ENCODE assay signal across 8 cellular contexts in the genomic region with DNA sequence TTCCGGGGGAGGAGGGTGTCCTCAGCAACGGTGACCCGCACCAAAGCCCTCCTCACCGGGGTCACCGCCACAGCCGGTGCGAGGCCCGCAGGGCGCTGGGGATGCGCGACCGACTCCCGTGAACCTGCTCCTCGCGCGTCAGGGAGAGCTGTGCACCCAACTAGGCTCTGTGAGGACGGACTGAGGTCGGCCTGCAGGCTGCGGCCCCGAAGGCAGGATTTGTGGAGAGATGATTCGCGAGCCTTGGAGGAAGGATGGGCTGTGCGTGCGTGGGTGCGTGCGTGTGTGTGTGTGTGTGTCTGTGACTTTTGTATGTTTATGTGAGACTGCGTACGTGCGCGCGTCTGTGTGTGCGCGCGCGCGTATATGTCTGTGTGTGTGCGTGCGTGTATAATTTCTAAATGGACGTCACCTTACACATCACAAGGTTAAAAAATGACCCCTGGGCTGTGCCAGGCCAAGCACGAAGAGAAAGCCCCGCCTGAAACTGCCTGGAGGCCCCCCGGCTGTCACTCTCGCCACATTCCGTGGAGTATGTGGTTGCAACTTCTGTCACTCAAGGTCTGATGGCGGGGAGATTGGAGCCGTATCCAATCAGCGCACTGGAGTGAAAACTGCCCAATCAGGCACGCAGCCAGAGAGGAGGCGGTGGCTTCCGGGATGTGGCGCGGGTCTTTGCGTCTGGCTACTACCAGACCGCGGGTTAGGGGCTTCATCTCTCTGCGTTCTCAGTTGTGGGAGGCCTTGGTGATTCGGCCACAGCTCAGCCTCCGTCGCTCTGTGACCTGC.
DNase-seq lines count a peak whose midpoint lies in the region; ATAC-seq lines count a peak whose summit lies in the region.

A gene (plus strand): TSS at position 672 of the 789 bp plus-strand sequence. CDS start 170 bp downstream, outside the sequence.

- peak; percentile 95 for ATAC-seq in HG03045 (IDR thresholded peaks at IDR 0.05; ENCODE audit: unreplicated experiment)
- ATAC-seq in activated CD4-positive, CD25-positive, alpha-beta regulatory T cell treated with anti-CD3 and anti-CD28 coated beads, Interleukin-2, amount 50 U/mL, for 24 hours = peak; percentile 96
- peak; percentile 95 for ATAC-seq in central memory CD8-positive, alpha-beta T cell (replicated peaks; ENCODE audit: extremely low read depth, poor library complexity, severe bottlenecking)

- peak within 1 kb of the TSS; percentile 100 for H3K4me3 Mint-ChIP-seq in central memory CD8-positive, alpha-beta T cell

- H3K27me3 Mint-ChIP-seq in central memory CD8-positive, alpha-beta T cell = no peaks in the 10 kb centered on the region

- peak; percentile 42 for DNase-seq in SIG-M5 treated with dmso at 0.1 percent for 504 hours (lab: John Stamatoyannopoulos, UW; ENCODE audit: unreplicated experiment)
- DNase-seq in SIG-M5 (lab: John Stamatoyannopoulos, UW) = no peak
- peak; percentile 93 for DNase-seq in NCI-H2171 treated with DMSO at 0.1 percent for 48 hours (lab: John Stamatoyannopoulos, UW)
- DNase-seq in central memory CD8-positive, alpha-beta T cell (ENCODE audit: low spot score in 2 of 2) = peak; percentile 78 to 90
- peak; percentile 99 for DNase-seq in inferior parietal cortex (ENCODE audit: extremely low spot score)
- peak; percentile 83 for DNase-seq in stimulated activated CD4-positive, alpha-beta T cell treated with anti-CD3 and anti-CD28 coated beads, Interleukin-12 subunit alpha, Interleukin-12 subunit beta, amount 100 ng/mL, for 24 hours (ENCODE audit: low read depth in 2 of 2)

- peaks cover 40% of the 10 kb centered on the region for H3K4me1 Mint-ChIP-seq in central memory CD8-positive, alpha-beta T cell

- peak within 1 kb of the TSS; percentile 98 for H3K27ac Mint-ChIP-seq in central memory CD8-positive, alpha-beta T cell (ENCODE audit: low read depth)

- H3K9me3 Mint-ChIP-seq in central memory CD8-positive, alpha-beta T cell = peaks cover 4% of the 10 kb centered on the region

- H3K36me3 Mint-ChIP-seq in central memory CD8-positive, alpha-beta T cell (ENCODE audit: insufficient read depth) = peaks cover 25% of the 10 kb centered on the region
